Comparison of ENCODE assay signal across 1 cellular context in genomic region chr16:69798466-69798865, GRCh38.
TF ChIP-seq lines count a peak whose summit lies in the region.

No MANE protein-coding gene starts in this region.

TF ChIP-seq in HCT116, 20 proteins besides CTCF, POLR2A, EP300 and RAD21 (continued from another document):
- TF ChIP-seq ATF3 (IDR thresholded peaks at IDR 0.05) = no peak
- no peak for TF ChIP-seq YY1 (IDR thresholded peaks at IDR 0.05; ENCODE audit: extremely low read depth, insufficient replicate concordance, low read depth, low read length)
